8 cellular contexts compared by ENCODE assay signal in genomic region chr15:44728232-44728575, GRCh38. TPM values are rescaled to one million over a fixed set of nuclear protein-coding genes. Genes with fewer than 3 reads are reported as not detected.
DNase-seq lines count a peak whose midpoint lies in the region; ATAC-seq and TF ChIP-seq lines count a peak whose summit lies in the region.
"Not testable (repeated sequence)": the region's sequence is repeated elsewhere in the genome, so short reads cannot be mapped to it uniquely, and the experiment has no call there.

No MANE protein-coding gene starts in this region.

- H4K8ac ChIP-seq in H9 (replicated peaks; ENCODE audit: insufficient read length, low read depth, low read length), result not testable (repeated sequence)

- not testable (repeated sequence) for H2BK15ac ChIP-seq in H9 (ENCODE audit: low read depth, low read length)

- not testable (repeated sequence) for H3K36me3 ChIP-seq in BE2C; SJCRH30; effector memory CD4-positive, alpha-beta T cell (ENCODE audit: control insufficient read depth, insufficient read depth, low read length)

- not testable (repeated sequence) for H2BK20ac ChIP-seq in H9 (ENCODE audit: low read depth, low read length, poor library complexity, severe bottlenecking)

- not testable (repeated sequence) for H3K27me3 Mint-ChIP-seq in H9 (ENCODE audit: low read depth); activated naive CD8-positive, alpha-beta T cell; natural killer cell treated with Interleukin-12 subunit alpha and Interleukin-12 subunit beta and Interleukin-15 and Interleukin-18, amount 100 ng/mL, for 72 hours; stimulated activated naive B cell treated with anti-CD40 and anti-IgM and Interleukin-4, amounts not matched to agents 10 μg/mL and 1 μg/mL and 100 μg/mL, for 72 hours

- peak overlapping the region; percentile 97 for H3K4me3 ChIP-seq in BE2C (ENCODE audit: low read depth, low read length)
- H3K4me3 ChIP-seq in SJCRH30, result peak overlapping the region; percentile 73
- peak overlapping the region; percentile 3 for H3K4me3 ChIP-seq in effector memory CD4-positive, alpha-beta T cell (ENCODE audit: insufficient read depth, low read depth, low read length, poor library complexity, severe bottlenecking)
- H3K4me3 ChIP-seq in iPS-11a (ENCODE audit: low read depth, low read length), result peak overlapping the region; percentile 79

- WGBS in H9 (ENCODE audit: extremely low coverage, insufficient read length, low lambda C conversion rate), result no CpG with 5 or more reads among the region's 5 CpGs

- not testable (repeated sequence) for H3K23ac ChIP-seq in H9 (ENCODE audit: insufficient read length, low read depth, low read length)

- peaks cover 15 to 21% of the 10 kb centered on the region in 2 experiments for H3K4me1 Mint-ChIP-seq in H9
- H3K4me1 Mint-ChIP-seq in activated naive CD8-positive, alpha-beta T cell (ENCODE audit: low read depth), result peaks cover 69% of the 10 kb centered on the region
- H3K4me1 Mint-ChIP-seq in natural killer cell treated with Interleukin-12 subunit alpha and Interleukin-12 subunit beta and Interleukin-15 and Interleukin-18, amount 100 ng/mL, for 72 hours (ENCODE audit: low read depth in 2 of 2), result peaks cover 55 to 78% of the 10 kb centered on the region in 2 donors
- H3K4me1 Mint-ChIP-seq in stimulated activated naive B cell treated with anti-CD40 and anti-IgM and Interleukin-4, amounts not matched to agents 10 μg/mL and 1 μg/mL and 100 μg/mL, for 72 hours, result peaks cover 36 to 54% of the 10 kb centered on the region in 2 donors

- H3K23me2 ChIP-seq in H9 (ENCODE audit: insufficient read length, low read depth, low read length, poor library complexity, severe bottlenecking), result not testable (repeated sequence)

- peak overlapping the region; percentile 94 for H2BK120ac ChIP-seq in H9 (ENCODE audit: low read depth, low read length, poor library complexity, severe bottlenecking)

- not testable (repeated sequence) for H3T11ph ChIP-seq in H9 (ENCODE audit: low read length)

- H3K27me3 ChIP-seq in BE2C; H9 (ENCODE audit: insufficient read depth, low read length); SJCRH30; effector memory CD4-positive, alpha-beta T cell (replicated peaks; ENCODE audit: control insufficient read depth, insufficient read depth, low read length, poor library complexity, severe bottlenecking): not testable (repeated sequence)

- ATAC-seq in natural killer cell treated with Interleukin-12 subunit alpha and Interleukin-12 subunit beta and Interleukin-15 and Interleukin-18, amount 100 ng/mL, for 72 hours; stimulated activated naive B cell treated with anti-CD40 and anti-IgM and Interleukin-4, amounts not matched to agents 10 μg/mL and 1 μg/mL and 100 μg/mL, for 72 hours (replicated peaks): not testable (repeated sequence)

- H3K56ac ChIP-seq in H9 (ENCODE audit: insufficient read length, low read depth, low read length), result not testable (repeated sequence)

- H3K4ac ChIP-seq in H9 (ENCODE audit: low read depth, low read length), result not testable (repeated sequence)

- H2AK5ac ChIP-seq in H9 (ENCODE audit: insufficient read length, low read length), result not testable (repeated sequence)

- not testable (repeated sequence) for H3K9ac ChIP-seq in H9 (ENCODE audit: extremely low read depth, insufficient read length, low read length)

- not testable (repeated sequence) for DNase-seq in BE2C; H9; SJCRH30; effector memory CD4-positive, alpha-beta T cell; natural killer cell treated with Interleukin-12 subunit alpha and Interleukin-12 subunit beta and Interleukin-15 and Interleukin-18, amount 100 ng/mL, for 72 hours (ENCODE audit: low spot score); stimulated activated naive B cell treated with anti-CD40 and anti-IgM and Interleukin-4, amounts not matched to agents 10 μg/mL and 1 μg/mL and 100 μg/mL, for 72 hours

- not testable (repeated sequence) for TF ChIP-seq CTCF in BE2C (IDR thresholded peaks at IDR 0.05; ENCODE audit: low read depth, low read length); H9 (conservative IDR thresholded peaks at IDR 0.05)

- peak overlapping the region; percentile 85 to 95 for H3K4me3 Mint-ChIP-seq in H9
- peak overlapping the region; percentile 99 for H3K4me3 Mint-ChIP-seq in activated naive CD8-positive, alpha-beta T cell
- H3K4me3 Mint-ChIP-seq in natural killer cell treated with Interleukin-12 subunit alpha and Interleukin-12 subunit beta and Interleukin-15 and Interleukin-18, amount 100 ng/mL, for 72 hours, result peak overlapping the region; percentile 97
- peak overlapping the region; percentile 99 to 100 for H3K4me3 Mint-ChIP-seq in stimulated activated naive B cell treated with anti-CD40 and anti-IgM and Interleukin-4, amounts not matched to agents 10 μg/mL and 1 μg/mL and 100 μg/mL, for 72 hours

- H4K91ac ChIP-seq in H9 (ENCODE audit: insufficient read length, low read depth, low read length), result not testable (repeated sequence)

- peak overlapping the region; percentile 84 to 99 (median 98); a peak in 6 of 7 replicates for H3K27ac Mint-ChIP-seq in H9
- peak overlapping the region; percentile 100 for H3K27ac Mint-ChIP-seq in activated naive CD8-positive, alpha-beta T cell
- H3K27ac Mint-ChIP-seq in natural killer cell treated with Interleukin-12 subunit alpha and Interleukin-12 subunit beta and Interleukin-15 and Interleukin-18, amount 100 ng/mL, for 72 hours, result peak overlapping the region; percentile 95 to 100
- peak overlapping the region; percentile 99 for H3K27ac Mint-ChIP-seq in stimulated activated naive B cell treated with anti-CD40 and anti-IgM and Interleukin-4, amounts not matched to agents 10 μg/mL and 1 μg/mL and 100 μg/mL, for 72 hours

- not testable (repeated sequence) for H3K18ac ChIP-seq in H9 (ENCODE audit: insufficient read length, low read depth, low read length)

- H3K9me3 Mint-ChIP-seq in H9; activated naive CD8-positive, alpha-beta T cell (ENCODE audit: low read depth); natural killer cell treated with Interleukin-12 subunit alpha and Interleukin-12 subunit beta and Interleukin-15 and Interleukin-18, amount 100 ng/mL, for 72 hours; stimulated activated naive B cell treated with anti-CD40 and anti-IgM and Interleukin-4, amounts not matched to agents 10 μg/mL and 1 μg/mL and 100 μg/mL, for 72 hours: not testable (repeated sequence)

- H2AFZ ChIP-seq in H9 (ENCODE audit: low read length), result not testable (repeated sequence)

- H2BK5ac ChIP-seq in H9 (ENCODE audit: insufficient read length, low read length), result not testable (repeated sequence)

- H2BK12ac ChIP-seq in H9 (ENCODE audit: insufficient read length, low read depth, low read length), result not testable (repeated sequence)

- H3K79me2 ChIP-seq in H9 (ENCODE audit: insufficient read depth, low read length), result not testable (repeated sequence)

- H3K79me1 ChIP-seq in H9 (ENCODE audit: insufficient read depth, low read depth, low read length, poor library complexity, severe bottlenecking), result not testable (repeated sequence)

- H3K4me1 ChIP-seq in BE2C, result peaks cover 14% of the 10 kb centered on the region
- H3K4me1 ChIP-seq in H9 (ENCODE audit: insufficient read depth, low read length), result not testable (repeated sequence)
- peaks cover 22% of the 10 kb centered on the region for H3K4me1 ChIP-seq in SJCRH30
- H3K4me1 ChIP-seq in effector memory CD4-positive, alpha-beta T cell (ENCODE audit: control insufficient read depth, insufficient read depth, low read length, poor library complexity, severe bottlenecking), result peaks cover 65% of the 10 kb centered on the region

- H3K36me3 Mint-ChIP-seq in H9 (ENCODE audit: insufficient read depth in 1 of 3, low read depth in 3 of 3); natural killer cell treated with Interleukin-12 subunit alpha and Interleukin-12 subunit beta and Interleukin-15 and Interleukin-18, amount 100 ng/mL, for 72 hours: not testable (repeated sequence)
- H3K36me3 Mint-ChIP-seq in activated naive CD8-positive, alpha-beta T cell, result peaks cover 14% of the 10 kb centered on the region
- peaks cover 11 to 14% of the 10 kb centered on the region in 2 donors for H3K36me3 Mint-ChIP-seq in stimulated activated naive B cell treated with anti-CD40 and anti-IgM and Interleukin-4, amounts not matched to agents 10 μg/mL and 1 μg/mL and 100 μg/mL, for 72 hours

- not testable (repeated sequence) for H3K9me3 ChIP-seq in BE2C; H9 (ENCODE audit: control insufficient read depth, low read depth, low read length); SJCRH30 (replicated peaks); effector memory CD4-positive, alpha-beta T cell (ENCODE audit: control insufficient read depth, low read length)

- H3K27ac ChIP-seq in H9 (ENCODE audit: insufficient read length, low read depth, low read length) (peak overlapping the region; percentile 87), SJCRH30 (peak overlapping the region; percentile 67)
- peak overlapping the region; percentile 98 for H3K27ac ChIP-seq in effector memory CD4-positive, alpha-beta T cell (ENCODE audit: insufficient read depth, low read length, poor library complexity, severe bottlenecking)

- H3K4me2 ChIP-seq in H9 (ENCODE audit: insufficient read depth, insufficient read length, low read length), result peak overlapping the region; percentile 93

- not testable (repeated sequence) for H4K5ac ChIP-seq in H9 (ENCODE audit: insufficient read length, low read depth, low read length)

- H3K14ac ChIP-seq in H9 (ENCODE audit: insufficient read depth, low read length), result not testable (repeated sequence)

- H4K20me1 ChIP-seq in H9 (ENCODE audit: control insufficient read depth, insufficient read depth, insufficient read length), result not testable (repeated sequence)

RNA-seq across cellular contexts. Expression of gene TRIM69, which starts 8.1 kb away (rescaled TPM):
- polyA plus RNA-seq in BE2C (2012; ENCODE audit: insufficient read depth, insufficient read length, low read depth), result 19.9 TPM
- 3.8 and 4.3 TPM in 2 replicates for total RNA-seq in H9 (2021)
- 13.9 and 15.7 TPM in 2 replicates for total RNA-seq in SJCRH30 (2014; rRNA removed; shearing (Covaris generic))
- total RNA-seq in natural killer cell treated with Interleukin-12 subunit alpha and Interleukin-12 subunit beta and Interleukin-15 and Interleukin-18, amount 100 ng/mL, for 72 hours, result 10 to 100 TPM; 28.8 to 33.9 TPM

RNA-seq across cellular contexts. Expression of gene B2M, which starts 16.9 kb away (rescaled TPM):
- polyA plus RNA-seq in BE2C (2012; ENCODE audit: insufficient read depth, insufficient read length, low read depth), result 1,053 TPM
- 74.3 and 81.0 TPM in 2 replicates for total RNA-seq in H9 (2021)
- 729 and 792 TPM in 2 replicates for total RNA-seq in SJCRH30 (2014; rRNA removed; shearing (Covaris generic))
- total RNA-seq in natural killer cell treated with Interleukin-12 subunit alpha and Interleukin-12 subunit beta and Interleukin-15 and Interleukin-18, amount 100 ng/mL, for 72 hours, result 1,000 to 10,000 TPM; 2,989 to 7,967 TPM

RNA-seq across cellular contexts. Expression of gene PATL2, which starts 17.1 kb away (rescaled TPM):
- polyA plus RNA-seq in BE2C (2012; ENCODE audit: insufficient read depth, insufficient read length, low read depth), result not detected
- 0.46 and 0.55 TPM in 2 replicates for total RNA-seq in H9 (2021)
- total RNA-seq in SJCRH30 (2014; rRNA removed; shearing (Covaris generic)), result 0.20 TPM in 1 of 2 replicates, not detected in the other
- total RNA-seq in natural killer cell treated with Interleukin-12 subunit alpha and Interleukin-12 subunit beta and Interleukin-15 and Interleukin-18, amount 100 ng/mL, for 72 hours, result 10 to 100 TPM; 13.0 to 19.1 TPM

Comparison
In these comparisons a context has a peak if more than half of its experiments do, and no peak if none do; other contexts are left out.
1. H3K4me3 ChIP-seq: peak in every context shown above with its lines; median percentile 97 in BE2C; 79 in iPS-11a; 73 in SJCRH30; 3 in effector memory CD4-positive, alpha-beta T cell.